ENCODE assay signal across 8 cellular contexts in genomic region chr18:79465392-79465991, GRCh38.
A peak's percentile ranks its signal among the peaks of the same experiment; 100 is the strongest.
DNase-seq lines count a peak whose midpoint lies in the region; ATAC-seq lines count a peak whose summit lies in the region.

No MANE protein-coding gene starts in this region.

- peaks cover 19% of the 10 kb centered on the region for H3K4me1 ChIP-seq in SJSA1 (replicated peaks)
- H3K4me1 ChIP-seq in mesodermal cell (ENCODE audit: control insufficient read depth, insufficient read depth, low read length, poor library complexity, severe bottlenecking) = peaks cover 21% of the 10 kb centered on the region

- H3K36me3 ChIP-seq in SJSA1 = peaks cover 2% of the 10 kb centered on the region; the same call in 1 of the 2 replicates
- H3K36me3 ChIP-seq in mesodermal cell (ENCODE audit: control insufficient read depth, insufficient read depth, low read length) = peaks cover 91% of the 10 kb centered on the region

- ATAC-seq in GM18909 (IDR thresholded peaks at IDR 0.05; ENCODE audit: poor library complexity, unreplicated experiment) (peak; percentile 70), HG02642 (IDR thresholded peaks at IDR 0.05; ENCODE audit: poor library complexity, unreplicated experiment) (peak; percentile 65), HG02970 (IDR thresholded peaks at IDR 0.05; ENCODE audit: low FRiP score, unreplicated experiment) (no peak)

- H3K4me3 ChIP-seq in SJSA1 (peak overlapping the region; percentile 40), mesodermal cell (ENCODE audit: extremely low read depth, insufficient read depth, low read length, poor library complexity, severe bottlenecking) (no peak overlapping the region)

- WGBS in mesodermal cell (ENCODE audit: insufficient coverage in 2 of 2), 2 experiments = 61 to 65% methylated on average over 22 to 26 of the region's 26 CpGs

- peak overlapping the region; percentile 64 for H3K27ac ChIP-seq in SJSA1
- peak overlapping the region; percentile 36 for H3K27ac ChIP-seq in mesodermal cell (ENCODE audit: low read depth, low read length, severe bottlenecking)

- DNase-seq in SJSA1 (ENCODE audit: low read depth in 1 of 2, low spot score in 2 of 2) (peak; percentile 50 to 70), NCI-H1930 (lab: John Stamatoyannopoulos, UW) (no peak)
- DNase-seq in activated CD8-positive, alpha-beta memory T cell treated with anti-CD3 and anti-CD28 coated beads, Interleukin-2, amount 50 U/mL, for 48 hours = no peak
- DNase-seq in activated CD4-positive, CD25-positive, alpha-beta regulatory T cell (lab: John Stamatoyannopoulos, UW) = no peak

- H3K27me3 ChIP-seq in SJSA1 (replicated peaks) = no peaks in the 10 kb centered on the region

- H3K9me3 ChIP-seq in SJSA1 (replicated peaks) (no peaks in the 10 kb centered on the region), mesodermal cell (ENCODE audit: control insufficient read depth, low read length) (no peaks in the 10 kb centered on the region)

Comparison
In these comparisons a context has a peak if more than half of its experiments do, and no peak if none do; other contexts are left out.
1. DNase-seq: peak in SJSA1 (2 of 2); none in activated CD8-positive, alpha-beta memory T cell treated with anti-CD3 and anti-CD28 coated beads, Interleukin-2, amount 50 U/mL, for 48 hours (single experiment), NCI-H1930 (0 of 2) and activated CD4-positive, CD25-positive, alpha-beta regulatory T cell (0 of 4).